ENCODE assay signal across 13 cellular contexts in genomic region chr14:34211732-34212131, GRCh38.
A peak's percentile ranks its signal among the peaks of the same experiment; 100 is the strongest.
DNase-seq lines count a peak whose midpoint lies in the region; ATAC-seq and TF ChIP-seq lines count a peak whose summit lies in the region.
"Had no signal": no experiment of that assay in that cellular context is flagged by ENCODE, and none has a peak within 500 bp of the region (broad histone marks: within the 10 kb centered on the region; RNA-seq: fewer than 3 reads in every experiment).

No MANE protein-coding gene starts in this region.

- H3K9me3 ChIP-seq in suprapubic skin (no peaks in the 10 kb centered on the region), testis (no peaks in the 10 kb centered on the region)
- H3K9me3 ChIP-seq: tibial artery had no signal

- H3K9me3 Mint-ChIP-seq in activated T-cell treated with anti-CD3 and anti-CD28 coated beads, Interleukin-2, amount 50 U/mL, for 4 hours, result no peaks in the 10 kb centered on the region
- H3K9me3 Mint-ChIP-seq: central memory CD8-positive, alpha-beta T cell had no signal

- DNase-seq in activated T-cell treated with anti-CD3 and anti-CD28 coated beads, Interleukin-2, amount 50 U/mL, for 4 hours, result no peak
- DNase-seq in activated T-cell treated with anti-CD3 and anti-CD28 coated beads, Interleukin-2, amount 50 U/mL, for 1 hour, result no peak
- DNase-seq in RPMI7951 (ENCODE audit: low read depth) (peak; percentile 31), suprapubic skin (ENCODE audit: low spot score in 2 of 2) (no peak), testis (no peak), NCI-H2107 treated with DMSO at 0.1 percent for 48 hours (lab: John Stamatoyannopoulos, UW; ENCODE audit: unreplicated experiment) (no peak)
- DNase-seq: naive B cell; NCI-H187; stimulated activated CD4-positive, alpha-beta T cell treated with anti-CD3 and anti-CD28 coated beads, Interleukin-15, amount 100 ng/mL, for 24 hours; tibial artery had no signal

- peak; percentile 72 to 77 for ATAC-seq in activated T-cell treated with anti-CD3 and anti-CD28 coated beads, Interleukin-2, amount 50 U/mL, for 4 hours
- ATAC-seq in HG02885 (IDR thresholded peaks at IDR 0.05; ENCODE audit: poor library complexity, unreplicated experiment) (peak; percentile 78), GM18519 (IDR thresholded peaks at IDR 0.05; ENCODE audit: low FRiP score, unreplicated experiment) (no peak)

- TF ChIP-seq POLR2A in suprapubic skin (IDR thresholded peaks at IDR 0.05) (no peak), testis (IDR thresholded peaks at IDR 0.05) (no peak)

- TF ChIP-seq CTCF in suprapubic skin (IDR thresholded peaks at IDR 0.05), result no peak
- no peak for TF ChIP-seq CTCF in testis (IDR thresholded peaks at IDR 0.05)

- peaks cover 13% of the 10 kb centered on the region for H3K4me1 ChIP-seq in suprapubic skin
- no peaks in the 10 kb centered on the region for H3K4me1 ChIP-seq in testis
- H3K4me1 ChIP-seq: tibial artery had no signal

- H3K4me3 ChIP-seq in suprapubic skin, result no peak overlapping the region
- H3K4me3 ChIP-seq in testis, result no peak overlapping the region
- H3K4me3 ChIP-seq: tibial artery had no signal

- H3K4me3 Mint-ChIP-seq in activated T-cell treated with anti-CD3 and anti-CD28 coated beads, Interleukin-2, amount 50 U/mL, for 4 hours, result peak overlapping the region; percentile 51
- H3K4me3 Mint-ChIP-seq: central memory CD8-positive, alpha-beta T cell; naive B cell had no signal

- 60% methylated on average over 3 of the region's 3 CpGs for WGBS in suprapubic skin
- WGBS in testis, 2 donors, result 55 to 69% methylated on average over 3 of the region's 3 CpGs

- no peaks in the 10 kb centered on the region for H3K27me3 Mint-ChIP-seq in activated T-cell treated with anti-CD3 and anti-CD28 coated beads, Interleukin-2, amount 50 U/mL, for 4 hours (ENCODE audit: low read depth)

- H3K27me3 ChIP-seq in suprapubic skin, result no peaks in the 10 kb centered on the region
- H3K27me3 ChIP-seq in testis, result no peaks in the 10 kb centered on the region

- H3K36me3 Mint-ChIP-seq in activated T-cell treated with anti-CD3 and anti-CD28 coated beads, Interleukin-2, amount 50 U/mL, for 4 hours (ENCODE audit: insufficient read depth), result no peaks in the 10 kb centered on the region
- H3K36me3 Mint-ChIP-seq: naive B cell had no signal

- intact Hi-C loops in testis (cut with DNase I; ENCODE audit: low total_unique reads), result no loop called here

- H3K27ac ChIP-seq in suprapubic skin, result peak overlapping the region; percentile 40
- H3K27ac ChIP-seq in testis, result no peak overlapping the region
- H3K27ac ChIP-seq: tibial artery had no signal

- H3K36me3 ChIP-seq in suprapubic skin, result no peaks in the 10 kb centered on the region
- no peaks in the 10 kb centered on the region for H3K36me3 ChIP-seq in testis (ENCODE audit: low read depth, missing control alignments)
- H3K36me3 ChIP-seq: tibial artery had no signal

- H3K4me1 Mint-ChIP-seq in activated T-cell treated with anti-CD3 and anti-CD28 coated beads, Interleukin-2, amount 50 U/mL, for 4 hours (ENCODE audit: low read depth), result peaks cover 24% of the 10 kb centered on the region
- H3K4me1 Mint-ChIP-seq: central memory CD8-positive, alpha-beta T cell; naive B cell had no signal

- no peak for TF ChIP-seq EP300 in suprapubic skin (IDR thresholded peaks at IDR 0.05)
